In genomic region chr6:32615885-32616532, GRCh38 we compare ENCODE assay signal across 18 cellular contexts. TPM values are rescaled to one million over a fixed set of nuclear protein-coding genes. Genes with fewer than 3 reads are reported as not detected.
DNase-seq lines count a peak whose midpoint lies in the region; ATAC-seq and TF ChIP-seq lines count a peak whose summit lies in the region.
"Had no signal": no experiment of that assay in that cellular context is flagged by ENCODE, and none has a peak within 500 bp of the region (broad histone marks: within the 10 kb centered on the region; RNA-seq: fewer than 3 reads in every experiment).

No MANE protein-coding gene starts in this region.

- no peaks in the 10 kb centered on the region for H3K27me3 Mint-ChIP-seq in IgD-negative memory B cell
- H3K27me3 Mint-ChIP-seq in dendritic cell treated with granulocyte-macrophage colony-stimulating factor and Interleukin-4, amounts not matched to agents 40 ng/mL and 50 ng/mL, for 4 days = no peaks in the 10 kb centered on the region
- no peaks in the 10 kb centered on the region for H3K27me3 Mint-ChIP-seq in stimulated activated naive CD8-positive, alpha-beta T cell treated with anti-CD3 and anti-CD28 coated beads, Interleukin-15, Interleukin-2, amounts not matched to agents 100 ng/mL and 50 ng/mL, for 24 hours

- no peak for TF ChIP-seq CTCF in lower leg skin (IDR thresholded peaks at IDR 0.05)

- H3K4me3 ChIP-seq in lower leg skin (ENCODE audit: low read depth, poor library complexity, severe bottlenecking) = no peak overlapping the region
- H3K4me3 ChIP-seq: GM12878 had no signal

- H3K4me3 Mint-ChIP-seq in IgD-negative memory B cell = peak overlapping the region in 1 of 4 donors; percentile 5
- H3K4me3 Mint-ChIP-seq in dendritic cell treated with granulocyte-macrophage colony-stimulating factor and Interleukin-4, amounts not matched to agents 40 ng/mL and 50 ng/mL, for 4 days = no peak overlapping the region
- no peak overlapping the region for H3K4me3 Mint-ChIP-seq in stimulated activated naive CD8-positive, alpha-beta T cell treated with anti-CD3 and anti-CD28 coated beads, Interleukin-15, Interleukin-2, amounts not matched to agents 100 ng/mL and 50 ng/mL, for 24 hours
- H3K4me3 Mint-ChIP-seq: CD8-positive, alpha-beta T cell had no signal

- 46 to 63% methylated on average over 3 of the region's 3 CpGs for WGBS in lower leg skin, 2 donors

- ATAC-seq in activated naive CD4-positive, alpha-beta T cell treated with anti-CD3 and anti-CD28 coated beads, Interleukin-2, amount 50 U/mL, for 72 hours = peak; percentile 47 to 81
- ATAC-seq: CD8-positive, alpha-beta T cell; GM12878; HCT116 had no signal

- DNase-seq in activated naive CD4-positive, alpha-beta T cell treated with anti-CD3 and anti-CD28 coated beads, Interleukin-2, amount 50 U/mL, for 72 hours (ENCODE audit: low spot score in 2 of 2) = no peak
- no peak for DNase-seq in activated naive CD4-positive, alpha-beta T cell treated with Interleukin-2 at 50 U/mL for 16 hours
- DNase-seq in lower leg skin (ENCODE audit: low spot score in 2 of 2) = no peak
- DNase-seq in DMS153 treated with DMSO at 0.1 percent for 48 hours (lab: John Stamatoyannopoulos, UW; ENCODE audit: unreplicated experiment) = no peak
- DNase-seq: ACHN; AML-193; CD8-positive, alpha-beta T cell; GDM1; NCI-H187; NCI-H526 treated with DMSO at 0.1 percent for 48 hours; SHP77 treated with DMSO at 0.1 percent for 48 hours had no signal

- peaks cover 14 to 34% (median 18%) of the 10 kb centered on the region in 3 donors for H3K4me1 Mint-ChIP-seq in IgD-negative memory B cell
- peaks cover 27% of the 10 kb centered on the region for H3K4me1 Mint-ChIP-seq in dendritic cell treated with granulocyte-macrophage colony-stimulating factor and Interleukin-4, amounts not matched to agents 40 ng/mL and 50 ng/mL, for 4 days (ENCODE audit: low read depth)
- peaks cover 30% of the 10 kb centered on the region for H3K4me1 Mint-ChIP-seq in stimulated activated naive CD8-positive, alpha-beta T cell treated with anti-CD3 and anti-CD28 coated beads, Interleukin-15, Interleukin-2, amounts not matched to agents 100 ng/mL and 50 ng/mL, for 24 hours (ENCODE audit: low read depth)

- H3K9me3 Mint-ChIP-seq in activated naive CD4-positive, alpha-beta T cell treated with anti-CD3 and anti-CD28 coated beads, Interleukin-2, amount 50 U/mL, for 72 hours = peaks cover 4 to 17% of the 10 kb centered on the region in 2 donors
- H3K9me3 Mint-ChIP-seq in IgD-negative memory B cell = peaks cover 0 to 15% (median 4%) of the 10 kb centered on the region in 3 donors
- H3K9me3 Mint-ChIP-seq in dendritic cell treated with granulocyte-macrophage colony-stimulating factor and Interleukin-4, amounts not matched to agents 40 ng/mL and 50 ng/mL, for 4 days = peaks cover 10% of the 10 kb centered on the region
- H3K9me3 Mint-ChIP-seq in stimulated activated naive CD8-positive, alpha-beta T cell treated with anti-CD3 and anti-CD28 coated beads, Interleukin-15, Interleukin-2, amounts not matched to agents 100 ng/mL and 50 ng/mL, for 24 hours = peaks cover 3% of the 10 kb centered on the region

- H3K36me3 Mint-ChIP-seq in activated naive CD4-positive, alpha-beta T cell treated with anti-CD3 and anti-CD28 coated beads, Interleukin-2, amount 50 U/mL, for 72 hours = peaks cover 0 to 25% of the 10 kb centered on the region in 2 donors
- H3K36me3 Mint-ChIP-seq in IgD-negative memory B cell = peaks cover 1% of the 10 kb centered on the region
- H3K36me3 Mint-ChIP-seq in dendritic cell treated with granulocyte-macrophage colony-stimulating factor and Interleukin-4, amounts not matched to agents 40 ng/mL and 50 ng/mL, for 4 days (ENCODE audit: low read depth) = no peaks in the 10 kb centered on the region
- no peaks in the 10 kb centered on the region for H3K36me3 Mint-ChIP-seq in stimulated activated naive CD8-positive, alpha-beta T cell treated with anti-CD3 and anti-CD28 coated beads, Interleukin-15, Interleukin-2, amounts not matched to agents 100 ng/mL and 50 ng/mL, for 24 hours (ENCODE audit: low read depth)
- H3K36me3 Mint-ChIP-seq: CD8-positive, alpha-beta T cell had no signal

- intact Hi-C loops in dendritic cell treated with granulocyte-macrophage colony-stimulating factor and Interleukin-4, amounts not matched to agents 40 ng/mL and 50 ng/mL, for 4 days (cut with micrococcal nuclease) = no loop called here
- intact Hi-C loops in lower leg skin (cut with DNase I; ENCODE audit: low total_unique reads) = no loop called here

- no peak overlapping the region for H3K27ac Mint-ChIP-seq in activated naive CD4-positive, alpha-beta T cell treated with anti-CD3 and anti-CD28 coated beads, Interleukin-2, amount 50 U/mL, for 72 hours
- H3K27ac Mint-ChIP-seq in IgD-negative memory B cell = peak overlapping the region in 2 of 3 donors; percentile 77 to 85
- peak overlapping the region; percentile 74 for H3K27ac Mint-ChIP-seq in dendritic cell treated with granulocyte-macrophage colony-stimulating factor and Interleukin-4, amounts not matched to agents 40 ng/mL and 50 ng/mL, for 4 days
- H3K27ac Mint-ChIP-seq in stimulated activated naive CD8-positive, alpha-beta T cell treated with anti-CD3 and anti-CD28 coated beads, Interleukin-15, Interleukin-2, amounts not matched to agents 100 ng/mL and 50 ng/mL, for 24 hours = peak overlapping the region; percentile 84
- H3K27ac Mint-ChIP-seq: CD8-positive, alpha-beta T cell had no signal

- no peak for TF ChIP-seq POLR2A in lower leg skin (IDR thresholded peaks at IDR 0.05)

RNA-seq across cellular contexts. Expression of gene HLA-DQA1, which starts 21.2 kb away (rescaled TPM):
- total RNA-seq in activated naive CD4-positive, alpha-beta T cell treated with anti-CD3 and anti-CD28 coated beads, Interleukin-2, amount 50 U/mL, for 72 hours = 1 to 10 TPM in 1 of 2 donors, not detected in 1; 1.7 TPM
- 377 TPM for polyA plus RNA-seq in IgD-negative memory B cell
- total RNA-seq in lower leg skin = 10 to 100 TPM in 2 of 4 donors, 1 to 10 TPM in 2; 4.7 to 19.8 (median 10.3) TPM
- total RNA-seq: LHCN-M2, RPMI7951 had no signal

RNA-seq across cellular contexts. Expression of gene HLA-DRB1, which starts 26.4 kb away (rescaled TPM):
- total RNA-seq in activated naive CD4-positive, alpha-beta T cell treated with anti-CD3 and anti-CD28 coated beads, Interleukin-2, amount 50 U/mL, for 72 hours = 1 to 10 TPM; 4.4 to 9.5 TPM
- polyA plus RNA-seq in IgD-negative memory B cell = 1,928 TPM
- 10 to 100 TPM; 37.6 to 65.7 (median 58.6) TPM for total RNA-seq in lower leg skin

RNA-seq across cellular contexts. Expression of gene HLA-DQB1, which starts 50.4 kb away (rescaled TPM):
- 10 to 100 TPM in 1 of 2 donors, not detected in 1; 34.7 TPM for total RNA-seq in activated naive CD4-positive, alpha-beta T cell treated with anti-CD3 and anti-CD28 coated beads, Interleukin-2, amount 50 U/mL, for 72 hours
- 155 TPM for polyA plus RNA-seq in IgD-negative memory B cell
- 10 to 100 TPM in 1 of 4 donors, 1 to 10 TPM in 2, under 1 TPM in 1; 0.44 to 11.3 (median 4.4) TPM for total RNA-seq in lower leg skin
- total RNA-seq: LHCN-M2, RPMI7951 had no signal

Comparison
In these comparisons a context has a peak if more than half of its experiments do, and no peak if none do; other contexts are left out.
1. H3K27ac Mint-ChIP-seq: peak in IgD-negative memory B cell (2 of 3), dendritic cell treated with granulocyte-macrophage colony-stimulating factor and Interleukin-4, amounts not matched to agents 40 ng/mL and 50 ng/mL, for 4 days (single experiment) and stimulated activated naive CD8-positive, alpha-beta T cell treated with anti-CD3 and anti-CD28 coated beads, Interleukin-15, Interleukin-2, amounts not matched to agents 100 ng/mL and 50 ng/mL, for 24 hours (single experiment); none in activated naive CD4-positive, alpha-beta T cell treated with anti-CD3 and anti-CD28 coated beads, Interleukin-2, amount 50 U/mL, for 72 hours (0 of 2).